2 cellular contexts compared by ENCODE assay signal in the genomic region with DNA sequence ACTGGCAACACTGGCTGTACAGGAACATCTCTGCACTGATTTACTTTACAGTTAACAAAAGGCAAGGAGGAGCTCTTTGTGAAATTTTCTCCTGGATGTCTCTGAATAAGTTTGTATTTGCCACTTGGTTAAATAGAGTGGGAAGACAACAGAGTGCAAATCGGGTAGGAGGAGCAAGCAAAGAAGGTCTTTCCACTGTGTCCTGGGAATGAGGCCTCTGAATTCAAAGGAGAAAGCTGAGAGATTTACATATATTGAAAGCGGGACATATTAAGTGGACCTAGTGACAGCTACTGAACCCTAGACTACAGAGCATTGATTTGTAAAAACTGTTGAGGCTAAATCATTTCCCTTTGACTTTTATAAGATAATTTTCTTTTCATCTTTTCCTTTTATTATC.
TF ChIP-seq lines count a peak whose summit lies in the region.

No MANE protein-coding gene starts in this region.

TF ChIP-seq in H1, 55 proteins besides CTCF, POLR2A, EP300 and RAD21:
- TF ChIP-seq GABPA (IDR thresholded peaks at IDR 0.05; ENCODE audit: borderline replicate concordance, insufficient read depth, low read length) = no peak
- TF ChIP-seq KDM1A (IDR thresholded peaks at IDR 0.05; ENCODE audit: borderline replicate concordance, low read length) = no peak
- no peak for TF ChIP-seq SIN3A (conservative IDR thresholded peaks at IDR 0.05 in 1 of 2, IDR thresholded peaks at IDR 0.05 in 1 of 2; ENCODE audit: low read depth in 1 of 2, low read length in 2 of 2)

TF ChIP-seq in HepG2, 621 proteins besides CTCF, POLR2A, EP300 and RAD21:
- no peak for TF ChIP-seq NAIF1 (CRISPR knock-in tag; IDR thresholded peaks at IDR 0.05; ENCODE audit: borderline replicate concordance)
- no peak for TF ChIP-seq ZNF83 (CRISPR knock-in tag; IDR thresholded peaks at IDR 0.05; ENCODE audit: borderline replicate concordance)
